1 cellular context compared by ENCODE assay signal in genomic region chr1:96721382-96722160, GRCh38.
TF ChIP-seq lines count a peak whose summit lies in the region.

Gene PTBP2, plus strand, starts transcription at chr1:96721784. Its CDS starts 81 bp downstream, at chr1:96721865.

TF ChIP-seq in HepG2, 621 proteins besides CTCF, POLR2A, EP300 and RAD21 (continued from another document):
- TF ChIP-seq PATZ1 (CRISPR knock-in tag; IDR thresholded peaks at IDR 0.05): peak; percentile 61; the same call in 1 of the 2 replicates
- no peak for TF ChIP-seq ZNF710 (CRISPR knock-in tag; IDR thresholded peaks at IDR 0.05; ENCODE audit: borderline replicate concordance)
- TF ChIP-seq ZNF883 (CRISPR knock-in tag; IDR thresholded peaks at IDR 0.05; ENCODE audit: not compliant biosample characterization): peak; percentile 28
- peak; percentile 72; the same call in 1 of the 2 replicates for TF ChIP-seq ZHX2 (IDR thresholded peaks at IDR 0.05; ENCODE audit: low read depth)
- no peak for TF ChIP-seq ZHX2 (CRISPR knock-in tag; IDR thresholded peaks at IDR 0.05; ENCODE audit: borderline replicate concordance)
- peak; percentile 0; the same call in 1 of the 2 replicates for TF ChIP-seq ZNF446 (CRISPR knock-in tag; IDR thresholded peaks at IDR 0.05)
- TF ChIP-seq HNRNPK (IDR thresholded peaks at IDR 0.05; ENCODE audit: low read depth, low read length, poor library complexity, severe bottlenecking): peak; percentile 43
- peak; percentile 83 for TF ChIP-seq HNRNPLL (IDR thresholded peaks at IDR 0.05; ENCODE audit: low read depth, low read length, poor library complexity, severe bottlenecking)
- TF ChIP-seq ZNF362 (CRISPR knock-in tag; IDR thresholded peaks at IDR 0.05; ENCODE audit: borderline replicate concordance): no peak
- TF ChIP-seq CEBPB (IDR thresholded peaks at IDR 0.05; ENCODE audit: borderline replicate concordance, low read depth, low read length): no peak
- TF ChIP-seq HDAC1 (CRISPR knock-in tag; IDR thresholded peaks at IDR 0.05): peak; percentile 57; the same call in 1 of the 2 replicates
- no peak for TF ChIP-seq ZNF484 (CRISPR knock-in tag; IDR thresholded peaks at IDR 0.05; ENCODE audit: borderline replicate concordance, low read depth)
- TF ChIP-seq SKI (IDR thresholded peaks at IDR 0.05; ENCODE audit: partially characterized antibody): peak; percentile 15
- peak; percentile 25 for TF ChIP-seq XRCC5 (optimal IDR thresholded peaks at IDR 0.05; ENCODE audit: low read length)
- TF ChIP-seq ARNT2 (CRISPR knock-in tag; IDR thresholded peaks at IDR 0.05; ENCODE audit: low read depth): no peak
- TF ChIP-seq ZNF496 (CRISPR knock-in tag; IDR thresholded peaks at IDR 0.05; ENCODE audit: insufficient replicate concordance): no peak
- no peak for TF ChIP-seq NFYC (CRISPR knock-in tag; IDR thresholded peaks at IDR 0.05)
- peak; percentile 58; the same call in 1 of the 2 replicates for TF ChIP-seq HNF1B (CRISPR knock-in tag; IDR thresholded peaks at IDR 0.05)
- TF ChIP-seq NCOA2 (CRISPR knock-in tag; IDR thresholded peaks at IDR 0.05): no peak
- 0 out of 2 replicates have a peak, but pooled peaks have one; percentile 13 for TF ChIP-seq MLXIP (CRISPR knock-in tag; IDR thresholded peaks at IDR 0.05; ENCODE audit: borderline replicate concordance)
- TF ChIP-seq MEIS2 (CRISPR knock-in tag; IDR thresholded peaks at IDR 0.05): no peak
- TF ChIP-seq BCL6 (CRISPR knock-in tag; IDR thresholded peaks at IDR 0.05): peak; percentile 8; the same call in 1 of the 2 replicates
- TF ChIP-seq HMGXB4 (CRISPR knock-in tag; IDR thresholded peaks at IDR 0.05; ENCODE audit: borderline replicate concordance in 1 of 2, low read depth in 1 of 2): peak; percentile 24 to 81; a peak in 2 of 4 replicates
- no peak for TF ChIP-seq NFE2L2 (IDR thresholded peaks at IDR 0.05; ENCODE audit: low read length)
- no peak for TF ChIP-seq REXO4 (CRISPR knock-in tag; IDR thresholded peaks at IDR 0.05; ENCODE audit: borderline replicate concordance)
- TF ChIP-seq MYC (CRISPR knock-in tag; IDR thresholded peaks at IDR 0.05; ENCODE audit: borderline replicate concordance): peak; percentile 40; the same call in 1 of the 2 replicates
- no peak for TF ChIP-seq SRF (IDR thresholded peaks at IDR 0.05; ENCODE audit: low read depth, low read length)
- TF ChIP-seq ZNF20 (CRISPR knock-in tag; IDR thresholded peaks at IDR 0.05): no peak
- TF ChIP-seq KDM2A (CRISPR knock-in tag; IDR thresholded peaks at IDR 0.05; ENCODE audit: borderline replicate concordance, low read depth): peak; percentile 38; the same call in 1 of the 2 replicates
- peak; percentile 70 for TF ChIP-seq RBM39 (IDR thresholded peaks at IDR 0.05; ENCODE audit: low read depth, low read length, poor library complexity, severe bottlenecking)
- TF ChIP-seq POGZ (CRISPR knock-in tag; IDR thresholded peaks at IDR 0.05): peak; percentile 77
- no peak for TF ChIP-seq SOX13 (IDR thresholded peaks at IDR 0.05)
- TF ChIP-seq SOX13 (CRISPR knock-in tag; conservative IDR thresholded peaks at IDR 0.05 in 1 of 2, IDR thresholded peaks at IDR 0.05 in 1 of 2): peak in 1 of 2 experiments; percentile 14; a peak in 1 of 4 replicates
- no peak for TF ChIP-seq ZNF703 (CRISPR knock-in tag; IDR thresholded peaks at IDR 0.05; ENCODE audit: borderline replicate concordance)
- 0 out of 2 replicates have a peak, but pooled peaks have one; percentile 15 for TF ChIP-seq HNRNPL (IDR thresholded peaks at IDR 0.05; ENCODE audit: low read depth, low read length)
